In genomic region chr1:157941939-157942338, GRCh38 we compare ENCODE assay signal across 34 cellular contexts. TPM values are rescaled to one million over a fixed set of nuclear protein-coding genes. Genes with fewer than 3 reads are reported as not detected.
"Had no signal": no experiment of that assay in that cellular context is flagged by ENCODE, and none has a peak within 500 bp of the region (broad histone marks: within the 10 kb centered on the region; RNA-seq: fewer than 3 reads in every experiment).

No MANE protein-coding gene starts in this region.

- ATAC-seq: activated CD8-positive, alpha-beta T cell treated with anti-CD3 and anti-CD28 coated beads for 36 hours; activated naive CD4-positive, alpha-beta T cell treated with anti-CD3 and anti-CD28 coated beads, Interleukin-2, amount 50 U/mL, for 72 hours; activated T-cell treated with anti-CD3 and anti-CD28 coated beads, Interleukin-2, amount 50 U/mL, for 4 hours; activated T-cell treated with anti-CD3 and anti-CD28 coated beads, Interleukin-2, amount 50 U/mL, for 72 hours; activated T-helper 17 cell treated with anti-CD3 and anti-CD28 coated beads, Interleukin-2, amount 50 U/mL, for 72 hours; body of pancreas had no signal

- H3K4me1 ChIP-seq: adrenal gland, body of pancreas, breast epithelium had no signal

- H3K36me3 ChIP-seq: adrenal gland, brain microvascular endothelial cell, breast epithelium had no signal

- H3K9me3 ChIP-seq: adrenal gland, body of pancreas, breast epithelium had no signal

- H3K4me3 ChIP-seq: adrenal gland, body of pancreas, breast epithelium had no signal

- DNase-seq: activated B cell treated with CpG ODN at 0.5 μM for 24 hours; activated CD4-positive, alpha-beta memory T cell treated with anti-CD3 and anti-CD28 coated beads for 36 hours; activated CD4-positive, alpha-beta T cell treated with anti-CD3 and anti-CD28 coated beads for 4 hours; activated CD4-positive, alpha-beta T cell treated with anti-CD3 and anti-CD28 coated beads, Interleukin-2, amount 10 ng/mL, durations not matched to agents 24 days and 14 days; activated CD4-positive, alpha-beta T cell treated with anti-CD3 and anti-CD28 coated beads, Interleukin-2, amount 50 U/mL, for 1 hour; activated CD4-positive, alpha-beta T cell treated with anti-CD3 and anti-CD28 coated beads, Interleukin-2, amount 50 U/mL, for 4 hours; activated CD4-positive, CD25-positive, alpha-beta regulatory T cell treated with anti-CD3 and anti-CD28 coated beads, Interleukin-2, amount 50 U/mL, for 72 hours; activated CD8-positive, alpha-beta memory T cell treated with anti-CD3 and anti-CD28 coated beads, Interleukin-2, amount 50 U/mL, for 4 hours; activated CD8-positive, alpha-beta T cell treated with anti-CD3 and anti-CD28 coated beads for 36 hours; activated effector memory CD4-positive, alpha-beta T cell treated with anti-CD3 and anti-CD28 coated beads, Interleukin-2, amount 50 U/mL, for 16 hours; activated gamma-delta T cell treated with Interleukin-2 at 50 U/mL for 16 hours; activated naive CD4-positive, alpha-beta T cell; activated naive CD4-positive, alpha-beta T cell treated with anti-CD3 and anti-CD28 coated beads for 36 hours; activated naive CD4-positive, alpha-beta T cell treated with anti-CD3 and anti-CD28 coated beads, Interleukin-2, amount 50 U/mL, for 16 hours; activated naive CD8-positive, alpha-beta T cell treated with anti-CD3 and anti-CD28 coated beads for 36 hours; activated T-cell treated with anti-CD3 and anti-CD28 coated beads for 4 hours; activated T-cell treated with anti-CD3 and anti-CD28 coated beads, Interleukin-2, amount 50 U/mL, for 1 hour; activated T-cell treated with anti-CD3 and anti-CD28 coated beads, Interleukin-2, amount 50 U/mL, for 4 hours; activated T-cell treated with anti-CD3 and anti-CD28 coated beads, Interleukin-2, amount 50 U/mL, for 72 hours; adrenal gland; amniotic stem cell; aorta; body of pancreas; brain microvascular endothelial cell; caudate nucleus; cerebellar nuclear complex; T-helper 1 cell; T-helper 2 cell; T-helper 9 cell had no signal

- H3K27me3 ChIP-seq: body of pancreas, breast epithelium had no signal

- H3K27ac ChIP-seq: adrenal gland, body of pancreas, brain microvascular endothelial cell, breast epithelium, VCaP had no signal

RNA-seq across cellular contexts. Expression of gene KIRREL1, which starts 51.5 kb away (rescaled TPM):
- total RNA-seq: activated B cell treated with CpG ODN at 0.5 μM for 24 hours; activated CD4-positive, alpha-beta memory T cell treated with anti-CD3 and anti-CD28 coated beads for 36 hours; activated T-cell treated with anti-CD3 and anti-CD28 coated beads, Interleukin-2, amount 50 U/mL, for 72 hours; activated T-helper 1 cell treated with anti-CD3 and anti-CD28 coated beads, Interleukin-12 subunit alpha, Interleukin-12 subunit beta, Interleukin-2, Interleukin-4 antibody, amounts not matched to agents 30 ng/mL and 10 ng/mL and 1 ng/mL, durations not matched to agents 14 hours and 24 hours and 36 hours had no signal
